1 cellular context compared by ENCODE assay signal in genomic region chr4:3440979-3441500, GRCh38.
TF ChIP-seq lines count a peak whose summit lies in the region.

No MANE protein-coding gene starts in this region.

TF ChIP-seq in K562, 482 proteins besides CTCF, POLR2A, EP300 and RAD21:
- TF ChIP-seq, protein P1, sequence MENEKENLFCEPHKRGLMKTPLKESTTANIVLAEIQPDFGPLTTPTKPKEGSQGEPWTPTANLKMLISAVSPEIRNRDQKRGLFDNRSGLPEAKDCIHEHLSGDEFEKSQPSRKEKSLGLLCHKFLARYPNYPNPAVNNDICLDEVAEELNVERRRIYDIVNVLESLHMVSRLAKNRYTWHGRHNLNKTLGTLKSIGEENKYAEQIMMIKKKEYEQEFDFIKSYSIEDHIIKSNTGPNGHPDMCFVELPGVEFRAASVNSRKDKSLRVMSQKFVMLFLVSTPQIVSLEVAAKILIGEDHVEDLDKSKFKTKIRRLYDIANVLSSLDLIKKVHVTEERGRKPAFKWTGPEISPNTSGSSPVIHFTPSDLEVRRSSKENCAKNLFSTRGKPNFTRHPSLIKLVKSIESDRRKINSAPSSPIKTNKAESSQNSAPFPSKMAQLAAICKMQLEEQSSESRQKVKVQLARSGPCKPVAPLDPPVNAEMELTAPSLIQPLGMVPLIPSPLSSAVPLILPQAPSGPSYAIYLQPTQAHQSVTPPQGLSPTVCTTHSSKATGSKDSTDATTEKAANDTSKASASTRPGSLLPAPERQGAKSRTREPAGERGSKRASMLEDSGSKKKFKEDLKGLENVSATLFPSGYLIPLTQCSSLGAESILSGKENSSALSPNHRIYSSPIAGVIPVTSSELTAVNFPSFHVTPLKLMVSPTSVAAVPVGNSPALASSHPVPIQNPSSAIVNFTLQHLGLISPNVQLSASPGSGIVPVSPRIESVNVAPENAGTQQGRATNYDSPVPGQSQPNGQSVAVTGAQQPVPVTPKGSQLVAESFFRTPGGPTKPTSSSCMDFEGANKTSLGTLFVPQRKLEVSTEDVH (IDR thresholded peaks at IDR 0.05; ENCODE audit: low read depth, partially characterized antibody) = no peak
- TF ChIP-seq USF2 (CRISPR knock-in tag; IDR thresholded peaks at IDR 0.05) = no peak
- TF ChIP-seq BHLHE40 (IDR thresholded peaks at IDR 0.05; ENCODE audit: low read length) = no peak
- TF ChIP-seq, protein P2, sequence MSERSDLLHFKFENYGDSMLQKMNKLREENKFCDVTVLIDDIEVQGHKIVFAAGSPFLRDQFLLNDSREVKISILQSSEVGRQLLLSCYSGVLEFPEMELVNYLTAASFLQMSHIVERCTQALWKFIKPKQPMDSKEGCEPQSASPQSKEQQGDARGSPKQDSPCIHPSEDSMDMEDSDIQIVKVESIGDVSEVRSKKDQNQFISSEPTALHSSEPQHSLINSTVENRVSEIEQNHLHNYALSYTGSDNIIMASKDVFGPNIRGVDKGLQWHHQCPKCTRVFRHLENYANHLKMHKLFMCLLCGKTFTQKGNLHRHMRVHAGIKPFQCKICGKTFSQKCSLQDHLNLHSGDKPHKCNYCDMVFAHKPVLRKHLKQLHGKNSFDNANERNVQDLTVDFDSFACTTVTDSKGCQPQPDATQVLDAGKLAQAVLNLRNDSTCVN (CRISPR knock-in tag; IDR thresholded peaks at IDR 0.05) = no peak
- TF ChIP-seq SOX6 (IDR thresholded peaks at IDR 0.05) = no peak
- TF ChIP-seq TBL1XR1 (IDR thresholded peaks at IDR 0.05; ENCODE audit: low read length in 2 of 2) = no peak
- peak; percentile 21; the same call in 1 of the 2 replicates for TF ChIP-seq ZNF316 (IDR thresholded peaks at IDR 0.05)
- TF ChIP-seq ATF6 (CRISPR knock-in tag; IDR thresholded peaks at IDR 0.05) = no peak
- TF ChIP-seq PRDM10 (IDR thresholded peaks at IDR 0.05; ENCODE audit: partially characterized antibody) = peak; percentile 70
- no peak for TF ChIP-seq KLF10 (CRISPR knock-in tag; IDR thresholded peaks at IDR 0.05)
- no peak for TF ChIP-seq TCFL5 (CRISPR knock-in tag; conservative IDR thresholded peaks at IDR 0.05)
